Comparison of ENCODE assay signal across 1 cellular context in genomic region chr15:36886135-36887011, GRCh38.
TF ChIP-seq lines count a peak whose summit lies in the region.

No MANE protein-coding gene starts in this region.

TF ChIP-seq in GM12878, 131 proteins besides CTCF, POLR2A, EP300 and RAD21:
- TF ChIP-seq BMI1 (IDR thresholded peaks at IDR 0.05; ENCODE audit: borderline replicate concordance) (0 out of 2 replicates have a peak, but pooled peaks have one; percentile 12), MLLT1 (IDR thresholded peaks at IDR 0.05) (no peak)
